In genomic region chr9:108397286-108397685, GRCh38 we compare ENCODE assay signal across 25 cellular contexts.
"Had no signal": no experiment of that assay in that cellular context is flagged by ENCODE, and none has a peak within 500 bp of the region (broad histone marks: within the 10 kb centered on the region; RNA-seq: fewer than 3 reads in every experiment).

No MANE protein-coding gene starts in this region.

- H2AFZ ChIP-seq: neural progenitor cell, parathyroid adenoma had no signal

- H3K9me3 ChIP-seq: ovary, psoas muscle, right lobe of liver, thoracic aorta, thyroid gland, tibial nerve, upper lobe of left lung, vagina had no signal

- H3K4me3 ChIP-seq: neural progenitor cell, ovary, psoas muscle, right lobe of liver, sigmoid colon, stomach, thoracic aorta, thyroid gland, tibial nerve, upper lobe of left lung, vagina had no signal

- DNase-seq: occipital lobe; ovary; posterior cingulate gyrus; psoas muscle; right cardiac atrium; right lobe of liver; sigmoid colon; stimulated activated CD4-positive, alpha-beta T cell treated with anti-CD3 and anti-CD28 coated beads, Interleukin-15, amount 100 ng/mL, for 24 hours; stimulated activated CD4-positive, alpha-beta T cell treated with anti-CD3 and anti-CD28 coated beads, Interleukin-2, amount 100 ng/mL, for 24 hours; stimulated activated CD4-positive, alpha-beta T cell treated with anti-CD3 and anti-CD28 coated beads, Interleukin-2, amount 100 ng/mL, for 48 hours; stimulated activated CD4-positive, alpha-beta T cell treated with anti-CD3 and anti-CD28 coated beads, Interleukin-4, amount 100 ng/mL, for 24 hours; stimulated activated naive B cell treated with anti-CD40 and anti-IgM and Interleukin-4, amounts not matched to agents 10 μg/mL and 1 μg/mL and 100 μg/mL, for 72 hours; stimulated activated naive CD4-positive, alpha-beta T cell treated with Interleukin-2 at 50 U/mL for 16 hours; stomach; thyroid gland; trophoblast cell; upper lobe of left lung had no signal

- H3K36me3 ChIP-seq: neural progenitor cell, ovary, right lobe of liver, sigmoid colon, stomach, thoracic aorta, thyroid gland, tibial nerve, upper lobe of left lung, vagina had no signal

- H3K4me2 ChIP-seq: neural progenitor cell had no signal

- H3K4me1 ChIP-seq: neural progenitor cell, parathyroid adenoma, psoas muscle, right lobe of liver, sigmoid colon, stomach, thyroid gland, tibial nerve, upper lobe of left lung, vagina had no signal

- H3K27me3 ChIP-seq: neural progenitor cell, ovary, right lobe of liver, sigmoid colon, stomach, thyroid gland, tibial nerve, upper lobe of left lung, vagina had no signal

- H3K27ac ChIP-seq: neural progenitor cell, ovary, parathyroid adenoma, psoas muscle, right lobe of liver, sigmoid colon, stomach, thoracic aorta, thyroid gland, tibial nerve, upper lobe of left lung, vagina had no signal

- H3K79me2 ChIP-seq: parathyroid adenoma had no signal

- H3K9ac ChIP-seq: neural progenitor cell, parathyroid adenoma had no signal

- FAIRE-seq: small intestine, urothelium cell line had no signal

- ATAC-seq: psoas muscle; right cardiac atrium; right lobe of liver; stimulated activated effector memory CD8-positive, alpha-beta T cell treated with anti-CD3 and anti-CD28 coated beads, Interleukin-12 subunit alpha, Interleukin-12 subunit beta, amount 100 ng/mL, for 72 hours; stimulated activated naive B cell treated with anti-CD40 and anti-IgM and Interleukin-4, amounts not matched to agents 10 μg/mL and 1 μg/mL and 100 μg/mL, for 72 hours had no signal
